9 cellular contexts compared by ENCODE assay signal in genomic region chr17:15649861-15650391, GRCh38. TPM values are rescaled to one million over a fixed set of nuclear protein-coding genes. Genes with fewer than 3 reads are reported as not detected.
DNase-seq lines count a peak whose midpoint lies in the region; ATAC-seq and TF ChIP-seq lines count a peak whose summit lies in the region.
"Had no signal": no experiment of that assay in that cellular context is flagged by ENCODE, and none has a peak within 500 bp of the region (broad histone marks: within the 10 kb centered on the region; RNA-seq: fewer than 3 reads in every experiment).

No MANE protein-coding gene starts in this region.

- no peak overlapping the region for H3K9ac ChIP-seq in parathyroid adenoma

- TF ChIP-seq CTCF in AG09319 (IDR thresholded peaks at IDR 0.05; ENCODE audit: low read depth, low read length) (no peak), NB4 (IDR thresholded peaks at IDR 0.05; ENCODE audit: low read depth, low read length) (no peak), parathyroid adenoma (IDR thresholded peaks at IDR 0.05) (no peak)

- H2AFZ ChIP-seq in parathyroid adenoma, result no peak overlapping the region

- H3K36me3 Mint-ChIP-seq in activated T-cell treated with anti-CD3 and anti-CD28 coated beads, Interleukin-2, amount 50 U/mL, for 4 hours (ENCODE audit: insufficient read depth), result no peaks in the 10 kb centered on the region

- H3K27me3 Mint-ChIP-seq in activated T-cell treated with anti-CD3 and anti-CD28 coated beads, Interleukin-2, amount 50 U/mL, for 4 hours (ENCODE audit: low read depth), result no peaks in the 10 kb centered on the region

- peak; percentile 23 for DNase-seq in AG09319 (ENCODE audit: extremely low read depth, low read depth)
- no peak for DNase-seq in NB4 (ENCODE audit: low read depth)
- DNase-seq in epithelial cell of prostate (ENCODE audit: low read depth, low spot score), result no peak
- no peak for DNase-seq in activated T-cell treated with anti-CD3 and anti-CD28 coated beads, Interleukin-2, amount 50 U/mL, for 4 hours
- DNase-seq in NCI-H524 treated with DMSO at 0.1 percent for 48 hours (lab: John Stamatoyannopoulos, UW), result no peak
- DNase-seq in NCI-H2081 treated with DMSO at 0.1 percent for 48 hours (lab: John Stamatoyannopoulos, UW), result no peak
- DNase-seq: NCI-H2171 had no signal

- no peak overlapping the region for H3K4me3 Mint-ChIP-seq in activated T-cell treated with anti-CD3 and anti-CD28 coated beads, Interleukin-2, amount 50 U/mL, for 4 hours

- H3K9me3 ChIP-seq in parathyroid adenoma (ENCODE audit: control insufficient read depth, low read length), result no peaks in the 10 kb centered on the region

- no peak for ATAC-seq in activated T-cell treated with anti-CD3 and anti-CD28 coated beads, Interleukin-2, amount 50 U/mL, for 4 hours
- ATAC-seq in GM21723 (IDR thresholded peaks at IDR 0.05; ENCODE audit: unreplicated experiment), result no peak

- no peak for TF ChIP-seq POLR2A in NB4 (IDR thresholded peaks at IDR 0.05; ENCODE audit: extremely low read depth, insufficient read length)

- no peak overlapping the region for H3K4me2 ChIP-seq in parathyroid adenoma (ENCODE audit: low read length)

- H3K4me1 Mint-ChIP-seq in activated T-cell treated with anti-CD3 and anti-CD28 coated beads, Interleukin-2, amount 50 U/mL, for 4 hours (ENCODE audit: low read depth), result peaks cover 12% of the 10 kb centered on the region

- peaks cover 13% of the 10 kb centered on the region for H3K4me1 ChIP-seq in parathyroid adenoma

- H3K27ac ChIP-seq in epithelial cell of prostate (peak overlapping the region; percentile 94), parathyroid adenoma (peak overlapping the region; percentile 18)

- H3K4me3 ChIP-seq in NB4 (ENCODE audit: low read depth, low read length) (peak overlapping the region; percentile 12), parathyroid adenoma (ENCODE audit: low read depth, low read length) (no peak overlapping the region)

- no peaks in the 10 kb centered on the region for H3K36me3 ChIP-seq in parathyroid adenoma (ENCODE audit: control insufficient read depth, insufficient read depth, low read length)

- H3K27me3 ChIP-seq in parathyroid adenoma (ENCODE audit: control insufficient read depth, insufficient read depth, low read length), result no peaks in the 10 kb centered on the region

- H3K79me2 ChIP-seq in parathyroid adenoma, result no peaks in the 10 kb centered on the region

- H3K9me3 Mint-ChIP-seq in activated T-cell treated with anti-CD3 and anti-CD28 coated beads, Interleukin-2, amount 50 U/mL, for 4 hours, result no peaks in the 10 kb centered on the region

RNA-seq across cellular contexts. Expression of gene FBXW10B, which starts 30.4 kb away (rescaled TPM):
- 1 to 10 TPM in 1 of 3 donors, under 1 TPM in 2; 0.73 to 2.1 (median 0.87) TPM for total RNA-seq in activated T-cell treated with anti-CD3 and anti-CD28 coated beads, Interleukin-2, amount 50 U/mL, for 4 hours

RNA-seq across cellular contexts. Expression of gene TRIM16, which starts 34.2 kb away (rescaled TPM):
- 1 to 10 TPM; 6.7 to 9.3 (median 8.5) TPM for total RNA-seq in activated T-cell treated with anti-CD3 and anti-CD28 coated beads, Interleukin-2, amount 50 U/mL, for 4 hours

RNA-seq across cellular contexts. Expression of gene ZNF286A, which starts 49.6 kb away (rescaled TPM):
- 10 to 100 TPM; 30.2 to 33.9 (median 30.6) TPM for total RNA-seq in activated T-cell treated with anti-CD3 and anti-CD28 coated beads, Interleukin-2, amount 50 U/mL, for 4 hours
